In genomic region chr9:89077519-89077918, GRCh38 we compare ENCODE assay signal across 13 cellular contexts.
DNase-seq lines count a peak whose midpoint lies in the region; ATAC-seq, FAIRE-seq and TF ChIP-seq lines count a peak whose summit lies in the region.
"Had no signal": no experiment of that assay in that cellular context is flagged by ENCODE, and none has a peak within 500 bp of the region (broad histone marks: within the 10 kb centered on the region; RNA-seq: fewer than 3 reads in every experiment).

No MANE protein-coding gene starts in this region.

- TF ChIP-seq EP300 in upper lobe of left lung (IDR thresholded peaks at IDR 0.05): no peak

- peaks cover 0 to 10% (median 4%) of the 10 kb centered on the region in 3 donors for H3K27me3 Mint-ChIP-seq in immature natural killer cell (ENCODE audit: low read depth in 3 of 3)

- H4K20me1 ChIP-seq in OCI-LY7 (ENCODE audit: insufficient read depth, low read length): no peaks in the 10 kb centered on the region

- H3K9me3 Mint-ChIP-seq in immature natural killer cell: no peaks in the 10 kb centered on the region
- H3K9me3 Mint-ChIP-seq: activated naive CD4-positive, alpha-beta T cell treated with anti-CD3 and anti-CD28 coated beads, Interleukin-2, amount 10 ng/mL, durations not matched to agents 7 days and 5 days had no signal

- TF ChIP-seq POLR2A in upper lobe of left lung (IDR thresholded peaks at IDR 0.05): no peak

- no peaks in the 10 kb centered on the region for H3K9me2 ChIP-seq in OCI-LY7 (ENCODE audit: insufficient read depth, low read length)

- FAIRE-seq in GM19239 (lab: Jason Lieb, UNC): peak; percentile 60

- H3K79me2 ChIP-seq in OCI-LY7 (ENCODE audit: insufficient read depth, low read depth, low read length): no peaks in the 10 kb centered on the region

- no TSS peak for BruUV-seq in OCI-LY7 (replicated peaks; lab: Mats Ljungman, UMichigan)

- H3K9me3 ChIP-seq in OCI-LY7 (ENCODE audit: low read length): no peaks in the 10 kb centered on the region
- no peaks in the 10 kb centered on the region for H3K9me3 ChIP-seq in upper lobe of left lung

- no peak for TF ChIP-seq CTCF in OCI-LY7 (conservative IDR thresholded peaks at IDR 0.05; ENCODE audit: low read length)
- TF ChIP-seq CTCF in upper lobe of left lung (IDR thresholded peaks at IDR 0.05): no peak

- H3K4me3 Mint-ChIP-seq in immature natural killer cell: no peak overlapping the region
- H3K4me3 Mint-ChIP-seq: activated naive CD4-positive, alpha-beta T cell treated with anti-CD3 and anti-CD28 coated beads, Interleukin-2, amount 10 ng/mL, durations not matched to agents 7 days and 5 days had no signal

- no peaks in the 10 kb centered on the region for H3K36me3 Mint-ChIP-seq in immature natural killer cell
- H3K36me3 Mint-ChIP-seq: activated naive CD4-positive, alpha-beta T cell treated with anti-CD3 and anti-CD28 coated beads, Interleukin-2, amount 10 ng/mL, durations not matched to agents 7 days and 5 days had no signal

- H3K27ac ChIP-seq in OCI-LY7 (ENCODE audit: low read depth, low read length, poor library complexity, severe bottlenecking) (no peak overlapping the region), upper lobe of left lung (no peak overlapping the region)

- CTCF ChIA-PET in OCI-LY7 (lab: Charles Lee; ENCODE audit: unreplicated experiment): no interaction called here

- ATAC-seq in HG03064 (IDR thresholded peaks at IDR 0.05; ENCODE audit: low read depth, unreplicated experiment) (peak; percentile 59), upper lobe of left lung (ENCODE audit: low FRiP score in 2 of 2) (no peak)

- no peaks in the 10 kb centered on the region for H3K27me3 ChIP-seq in upper lobe of left lung
- H3K27me3 ChIP-seq: dorsolateral prefrontal cortex had no signal

- no peak overlapping the region for H3K27ac Mint-ChIP-seq in immature natural killer cell
- H3K27ac Mint-ChIP-seq: activated naive CD4-positive, alpha-beta T cell treated with anti-CD3 and anti-CD28 coated beads, Interleukin-2, amount 10 ng/mL, durations not matched to agents 7 days and 5 days had no signal

- H3K36me3 ChIP-seq in OCI-LY7 (ENCODE audit: insufficient read depth, low read length): no peaks in the 10 kb centered on the region
- H3K36me3 ChIP-seq in upper lobe of left lung: peaks cover 0 to 4% (median 0%) of the 10 kb centered on the region in 4 donors

- intact Hi-C loops in OCI-LY7 (cut with micrococcal nuclease; ENCODE audit: unreplicated experiment): no loop called here

- H3K4me1 ChIP-seq in OCI-LY7 (ENCODE audit: insufficient read depth, low read length, poor library complexity, severe bottlenecking) (no peaks in the 10 kb centered on the region), upper lobe of left lung (peaks cover 0 to 4% (median 0%) of the 10 kb centered on the region in 4 donors)

- no peak overlapping the region for H2AFZ ChIP-seq in OCI-LY7 (ENCODE audit: low read length)

- WGBS in upper lobe of left lung, 2 donors: 64 to 67% methylated on average over 7 of the region's 7 CpGs

- H3K4me2 ChIP-seq in OCI-LY7 (ENCODE audit: low read length): no peak overlapping the region

- no peaks in the 10 kb centered on the region for H3K4me1 Mint-ChIP-seq in immature natural killer cell
- H3K4me1 Mint-ChIP-seq: activated naive CD4-positive, alpha-beta T cell treated with anti-CD3 and anti-CD28 coated beads, Interleukin-2, amount 10 ng/mL, durations not matched to agents 7 days and 5 days had no signal

- POLR2A ChIA-PET in OCI-LY7 (lab: Charles Lee): no interaction called here

- DNase-seq in GM19239 (ENCODE audit: insufficient read length, low spot score) (peak; percentile 9), OCI-LY7 (ENCODE audit: low spot score) (peak; percentile 7), renal cortical epithelial cell (ENCODE audit: low read depth) (peak; percentile 33), immature natural killer cell (no peak), AG20443 (ENCODE audit: low spot score) (no peak), NCI-H748 (lab: John Stamatoyannopoulos, UW; ENCODE audit: unreplicated experiment) (no peak), upper lobe of left lung (no peak)
- DNase-seq: activated CD4-positive, CD25-positive, alpha-beta regulatory T cell; activated naive CD4-positive, alpha-beta T cell treated with anti-CD3 and anti-CD28 coated beads, Interleukin-2, amount 10 ng/mL, durations not matched to agents 7 days and 5 days; DMS53; dorsolateral prefrontal cortex; NCI-H748 treated with DMSO at 0.1 percent for 48 hours had no signal

- H3K4me3 ChIP-seq in OCI-LY7 (ENCODE audit: low read depth, low read length, poor library complexity, severe bottlenecking) (no peak overlapping the region), upper lobe of left lung (no peak overlapping the region)
- H3K4me3 ChIP-seq: dorsolateral prefrontal cortex had no signal

Comparison
In these comparisons a context has a peak if more than half of its experiments do, and no peak if none do; other contexts are left out.
1. DNase-seq: peak in GM19239 (single experiment), OCI-LY7 (single experiment) and renal cortical epithelial cell (single experiment); none in immature natural killer cell (0 of 3), AG20443 (single experiment), NCI-H748 (single experiment) and upper lobe of left lung (0 of 2).